8 cellular contexts compared by ENCODE assay signal in genomic region chr18:28177828-28178635, GRCh38. TPM values are rescaled to one million over a fixed set of nuclear protein-coding genes. Genes with fewer than 3 reads are reported as not detected.
A peak's percentile ranks its signal among the peaks of the same experiment; 100 is the strongest.
DNase-seq lines count a peak whose midpoint lies in the region; ATAC-seq and TF ChIP-seq lines count a peak whose summit lies in the region.

No MANE protein-coding gene starts in this region.

- peak overlapping the region; percentile 62 for H3K27ac ChIP-seq in osteoblast (ENCODE audit: low read depth, low read length)

- H3K9me3 ChIP-seq in osteoblast (ENCODE audit: low read depth, low read length), result no peaks in the 10 kb centered on the region

- peak overlapping the region; percentile 68 to 75 for H3K4me3 Mint-ChIP-seq in activated T-cell treated with anti-CD3 and anti-CD28 coated beads, Interleukin-2, amount 50 U/mL, for 72 hours

- H3K9me3 Mint-ChIP-seq in activated T-cell treated with anti-CD3 and anti-CD28 coated beads, Interleukin-2, amount 50 U/mL, for 72 hours, result no peaks in the 10 kb centered on the region

- H2AFZ ChIP-seq in osteoblast (ENCODE audit: low read length), result peak overlapping the region; percentile 78

- intact Hi-C loops in head of caudate nucleus (cut with DNase I), result loop anchor here (5.0 to 10.0 kb wide), 2 partner anchors 93 to 171 kb away; no protein-coding TSS in a partner anchor

- peak; percentile 3 for DNase-seq in activated CD4-positive, alpha-beta T cell treated with anti-CD3 and anti-CD28 coated beads for 48 hours
- no peak for DNase-seq in activated CD4-positive, alpha-beta T cell treated with anti-CD3 and anti-CD28 coated beads for 4 hours
- DNase-seq in NCI-H1417 treated with DMSO at 0.1 percent for 48 hours (lab: John Stamatoyannopoulos, UW) (peak; percentile 62), head of caudate nucleus (peak; percentile 25 to 90 (median 84)), osteoblast (ENCODE audit: insufficient read length, low spot score, missing footprints) (peak; percentile 97), HT-29 (ENCODE audit: low spot score) (no peak)
- DNase-seq in activated T-cell treated with anti-CD3 and anti-CD28 coated beads, Interleukin-2, amount 50 U/mL, for 72 hours, result peak in 1 of 2 donors; percentile 13

- peak; percentile 21 to 56 for ATAC-seq in activated T-cell treated with anti-CD3 and anti-CD28 coated beads, Interleukin-2, amount 50 U/mL, for 72 hours (replicated peaks in 1 of 2)
- ATAC-seq in GM21367 (IDR thresholded peaks at IDR 0.05; ENCODE audit: unreplicated experiment), result no peak

- H3K36me3 Mint-ChIP-seq in activated T-cell treated with anti-CD3 and anti-CD28 coated beads, Interleukin-2, amount 50 U/mL, for 72 hours (ENCODE audit: insufficient read depth in 2 of 2), result peaks cover 6 to 8% of the 10 kb centered on the region in 2 donors

- H3K27me3 ChIP-seq in osteoblast (ENCODE audit: insufficient read depth, low read length), result no peaks in the 10 kb centered on the region

- peak overlapping the region; percentile 91 for H3K4me3 ChIP-seq in osteoblast (ENCODE audit: insufficient read depth, low read length)

- peaks cover 18% of the 10 kb centered on the region for H3K4me1 Mint-ChIP-seq in activated T-cell treated with anti-CD3 and anti-CD28 coated beads, Interleukin-2, amount 50 U/mL, for 72 hours (ENCODE audit: low read depth)

- peaks cover 31% of the 10 kb centered on the region for H3K4me1 ChIP-seq in osteoblast (ENCODE audit: insufficient read depth, low read length)

- no peak for TF ChIP-seq CTCF in osteoblast (IDR thresholded peaks at IDR 0.05; ENCODE audit: extremely low read depth, low read depth, low read length)

- H4K20me1 ChIP-seq in osteoblast (ENCODE audit: insufficient read depth, low read length), result peaks cover 26% of the 10 kb centered on the region

- H3K4me2 ChIP-seq in osteoblast (ENCODE audit: insufficient read depth, low read length), result peak overlapping the region; percentile 90

- peak overlapping the region; percentile 24 for H3K27ac Mint-ChIP-seq in activated T-cell treated with anti-CD3 and anti-CD28 coated beads, Interleukin-2, amount 50 U/mL, for 72 hours

- H3K79me2 ChIP-seq in osteoblast (ENCODE audit: insufficient read depth, low read length), result peaks cover 41% of the 10 kb centered on the region

- no peaks in the 10 kb centered on the region for H3K36me3 ChIP-seq in osteoblast (ENCODE audit: insufficient read depth, low read length)

- peaks cover 51% of the 10 kb centered on the region for H3K27me3 Mint-ChIP-seq in activated T-cell treated with anti-CD3 and anti-CD28 coated beads, Interleukin-2, amount 50 U/mL, for 72 hours (ENCODE audit: low read depth)

RNA-seq across cellular contexts. Expression of gene CDH2, which starts 1.1 kb away (rescaled TPM):
- under 1 TPM in 1 of 2 donors, not detected in 1; 0.07 TPM for total RNA-seq in activated T-cell treated with anti-CD3 and anti-CD28 coated beads, Interleukin-2, amount 50 U/mL, for 72 hours
- 75.6 and 78.7 TPM in 2 replicates for total RNA-seq in osteoblast
- 0.16 TPM in 1 of 2 replicates, not detected in the other for total RNA-seq in HT-29 (2014; rRNA removed; shearing (Covaris generic))

Comparison
In these comparisons a context has a peak if more than half of its experiments do, and no peak if none do; other contexts are left out.
1. DNase-seq: peak in activated CD4-positive, alpha-beta T cell treated with anti-CD3 and anti-CD28 coated beads for 48 hours (single experiment), NCI-H1417 treated with DMSO at 0.1 percent for 48 hours (single experiment), head of caudate nucleus (42 of 42) and osteoblast (single experiment); none in activated CD4-positive, alpha-beta T cell treated with anti-CD3 and anti-CD28 coated beads for 4 hours (0 of 2) and HT-29 (single experiment).
2. RNA of gene CDH2, which starts 1.1 kb away (total RNA-seq): 75.6 to 78.7 TPM in osteoblast; 0.07 TPM in activated T-cell treated with anti-CD3 and anti-CD28 coated beads, Interleukin-2, amount 50 U/mL, for 72 hours and 0.16 TPM in HT-29; every median in the first group is over 10 times any median in the second.